17 cellular contexts compared by ENCODE assay signal in genomic region chr1:207316141-207316540, GRCh38. TPM values are rescaled to one million over a fixed set of nuclear protein-coding genes. Genes with fewer than 3 reads are reported as not detected.
DNase-seq lines count a peak whose midpoint lies in the region; ATAC-seq, FAIRE-seq and TF ChIP-seq lines count a peak whose summit lies in the region.
"Had no signal": no experiment of that assay in that cellular context is flagged by ENCODE, and none has a peak within 500 bp of the region (broad histone marks: within the 10 kb centered on the region; RNA-seq: fewer than 3 reads in every experiment).

No MANE protein-coding gene starts in this region.

- no peaks in the 10 kb centered on the region for H3K9me3 Mint-ChIP-seq in activated T-cell treated with anti-CD3 and anti-CD28 coated beads, Interleukin-2, amount 50 U/mL, for 24 hours
- H3K9me3 Mint-ChIP-seq: HFFc6 had no signal

- TF ChIP-seq CTCF in DOHH2 (IDR thresholded peaks at IDR 0.05; ENCODE audit: low read depth, low read length, poor library complexity, severe bottlenecking) (no peak), RWPE2 (IDR thresholded peaks at IDR 0.05; ENCODE audit: poor library complexity, severe bottlenecking) (no peak), kidney (IDR thresholded peaks at IDR 0.05; ENCODE audit: borderline replicate concordance, extremely low read depth, insufficient read depth) (no peak), stomach (IDR thresholded peaks at IDR 0.05) (peak in 1 of 7 experiments; percentile 18)

- no peaks in the 10 kb centered on the region for H3K36me3 ChIP-seq in DOHH2 (ENCODE audit: control insufficient read depth, low read length)
- no peaks in the 10 kb centered on the region for H3K36me3 ChIP-seq in RWPE2 (ENCODE audit: low read depth)
- no peaks in the 10 kb centered on the region for H3K36me3 ChIP-seq in kidney (ENCODE audit: control insufficient read depth in 1 of 2, insufficient read depth in 2 of 2, low read length in 2 of 2)
- H3K36me3 ChIP-seq in stomach = no peaks in the 10 kb centered on the region

- peak overlapping the region; percentile 48 for H3K4me2 ChIP-seq in DOHH2 (ENCODE audit: low read length)

- H3K27ac Mint-ChIP-seq in activated T-cell treated with anti-CD3 and anti-CD28 coated beads, Interleukin-2, amount 50 U/mL, for 24 hours = no peak overlapping the region
- H3K27ac Mint-ChIP-seq: activated CD4-positive, alpha-beta T cell treated with anti-CD3 and anti-CD28 coated beads, Interleukin-2, amount 10 ng/mL, durations not matched to agents 7 days and 5 days; HFFc6 had no signal

- H4K20me1 ChIP-seq in DOHH2 (ENCODE audit: control insufficient read depth, insufficient read depth, low read depth, low read length) = no peaks in the 10 kb centered on the region

- H3K9me2 ChIP-seq in DOHH2 (replicated peaks; ENCODE audit: control insufficient read depth, low read length) = no peaks in the 10 kb centered on the region

- H3K4me1 ChIP-seq in DOHH2 (ENCODE audit: control insufficient read depth, low read length) (peaks cover 39% of the 10 kb centered on the region), RWPE2 (ENCODE audit: insufficient read depth, poor library complexity, severe bottlenecking) (peaks cover 26% of the 10 kb centered on the region), kidney (ENCODE audit: control insufficient read depth in 1 of 2, insufficient read depth in 1 of 2, low read depth in 1 of 2, low read length in 2 of 2) (peaks cover 0 to 4% of the 10 kb centered on the region in 2 donors), stomach (peaks cover 15 to 51% (median 31%) of the 10 kb centered on the region in 4 donors)
- H3K4me1 ChIP-seq: parathyroid adenoma had no signal

- FAIRE-seq in kidney (lab: Jason Lieb, UNC) = no peak
- FAIRE-seq: TTC549 had no signal

- H3K79me2 ChIP-seq in DOHH2 (ENCODE audit: control insufficient read depth, low read length) = no peaks in the 10 kb centered on the region; the same call in 1 of the 2 replicates
- H3K79me2 ChIP-seq: parathyroid adenoma had no signal

- no peak for TF ChIP-seq POLR2A in stomach (IDR thresholded peaks at IDR 0.05)

- no peak overlapping the region for H3K9ac ChIP-seq in kidney (ENCODE audit: low read length in 2 of 2)
- H3K9ac ChIP-seq: parathyroid adenoma had no signal

- H3K36me3 Mint-ChIP-seq in activated T-cell treated with anti-CD3 and anti-CD28 coated beads, Interleukin-2, amount 50 U/mL, for 24 hours (ENCODE audit: low read depth) = peaks cover 2% of the 10 kb centered on the region

- H3K27ac ChIP-seq in DOHH2 (ENCODE audit: low read depth, low read length) = no peak overlapping the region
- H3K27ac ChIP-seq in RWPE2 (ENCODE audit: poor library complexity, severe bottlenecking) = peak overlapping the region; percentile 22
- no peak overlapping the region for H3K27ac ChIP-seq in kidney (ENCODE audit: low read depth in 2 of 2, low read length in 2 of 2)
- H3K27ac ChIP-seq in stomach = peak overlapping the region in 4 of 5 donors; percentile 40 to 77 (median 59)
- H3K27ac ChIP-seq: parathyroid adenoma had no signal

- H3K4me3 Mint-ChIP-seq in activated T-cell treated with anti-CD3 and anti-CD28 coated beads, Interleukin-2, amount 50 U/mL, for 24 hours = no peak overlapping the region
- H3K4me3 Mint-ChIP-seq: activated CD4-positive, alpha-beta T cell treated with anti-CD3 and anti-CD28 coated beads, Interleukin-2, amount 10 ng/mL, durations not matched to agents 7 days and 5 days; HFFc6 had no signal

- H3K9me3 ChIP-seq in DOHH2 (ENCODE audit: control insufficient read depth, insufficient read depth, low read length) (no peaks in the 10 kb centered on the region), RWPE2 (ENCODE audit: severe bottlenecking) (no peaks in the 10 kb centered on the region), kidney (ENCODE audit: control insufficient read depth in 1 of 2, low read length in 2 of 2) (no peaks in the 10 kb centered on the region), stomach (no peaks in the 10 kb centered on the region)

- H3K4me3 ChIP-seq in DOHH2 (ENCODE audit: low read length) (0 out of 2 replicates have a peak overlapping the region, but pooled peaks have one; percentile 16), RWPE2 (ENCODE audit: severe bottlenecking) (no peak overlapping the region), kidney (ENCODE audit: low read length in 2 of 2) (no peak overlapping the region), stomach (no peak overlapping the region)

- no peaks in the 10 kb centered on the region for H3K27me3 Mint-ChIP-seq in activated T-cell treated with anti-CD3 and anti-CD28 coated beads, Interleukin-2, amount 50 U/mL, for 24 hours
- H3K27me3 Mint-ChIP-seq: activated CD4-positive, alpha-beta T cell treated with anti-CD3 and anti-CD28 coated beads, Interleukin-2, amount 10 ng/mL, durations not matched to agents 7 days and 5 days had no signal

- peaks cover 16% of the 10 kb centered on the region for H3F3A ChIP-seq in DOHH2 (ENCODE audit: control insufficient read depth, insufficient read depth)

- H3K4me1 Mint-ChIP-seq in activated T-cell treated with anti-CD3 and anti-CD28 coated beads, Interleukin-2, amount 50 U/mL, for 24 hours (ENCODE audit: low read depth) = peaks cover 15% of the 10 kb centered on the region

- TF ChIP-seq EP300 in stomach (IDR thresholded peaks at IDR 0.05) = no peak

- no peak for ATAC-seq in RWPE2 (ENCODE audit: low read depth)
- ATAC-seq: left lobe of liver had no signal

- DNase-seq in RWPE2 (ENCODE audit: low spot score) (no peak), kidney (peak; percentile 39), stomach (peak; percentile 71), NCI-H345 (lab: John Stamatoyannopoulos, UW) (no peak), cerebellar cortex (ENCODE audit: low spot score) (no peak)
- DNase-seq in activated T-cell treated with anti-CD3 and anti-CD28 coated beads, Interleukin-2, amount 50 U/mL, for 24 hours = no peak
- DNase-seq: activated CD4-positive, alpha-beta T cell treated with anti-CD3 and anti-CD28 coated beads, Interleukin-2, amount 10 ng/mL, durations not matched to agents 7 days and 5 days; activated CD8-positive, alpha-beta memory T cell treated with anti-CD3 and anti-CD28 coated beads, Interleukin-2, amount 50 U/mL, for 48 hours; activated naive CD4-positive, alpha-beta T cell; aorta; HFFc6; NCI-H1436 treated with DMSO at 0.1 percent for 48 hours; stimulated activated CD4-positive, alpha-beta T cell treated with anti-CD3 and anti-CD28 coated beads, Interleukin-4, amount 100 ng/mL, for 1 hour had no signal

- no peaks in the 10 kb centered on the region for H3K27me3 ChIP-seq in DOHH2 (ENCODE audit: control insufficient read depth, low read length)
- H3K27me3 ChIP-seq in RWPE2 (ENCODE audit: insufficient read depth, poor library complexity, severe bottlenecking) = no peaks in the 10 kb centered on the region
- no peaks in the 10 kb centered on the region for H3K27me3 ChIP-seq in stomach

- intact Hi-C loops in kidney (cut with DNase I) = no loop called here
- intact Hi-C loops in stomach (cut with DNase I; ENCODE audit: low total_unique reads) = no loop called here

RNA-seq across cellular contexts. Expression of gene CD55, which starts 5.3 kb away (rescaled TPM):
- 69.5 TPM for total RNA-seq in kidney
- 28.8 TPM for polyA plus RNA-seq in kidney (ENCODE audit: insufficient read depth, low read depth, low replicate concordance)
- total RNA-seq in stomach = 100 to 1,000 TPM in 1 of 5 donors, 10 to 100 TPM in 3, 1 to 10 TPM in 1; 8.1 to 168 (median 53.6) TPM
- 10 to 100 TPM; 10.5 to 18.6 (median 17.7) TPM for polyA plus RNA-seq in stomach

Comparison
In these comparisons a context has a peak if more than half of its experiments do, and no peak if none do; other contexts are left out.
1. H3K27ac ChIP-seq: peak in RWPE2 (single experiment) and stomach (4 of 5); none in DOHH2 (single experiment) and kidney (0 of 2).
2. DNase-seq: peak in kidney (single experiment) and stomach (single experiment); none in RWPE2 (single experiment), activated T-cell treated with anti-CD3 and anti-CD28 coated beads, Interleukin-2, amount 50 U/mL, for 24 hours (single experiment), NCI-H345 (single experiment) and cerebellar cortex (single experiment).